1 cellular context compared by ENCODE assay signal in genomic region chr20:14984768-14985622, GRCh38.
TF ChIP-seq lines count a peak whose summit lies in the region.

No MANE protein-coding gene starts in this region.

TF ChIP-seq in HepG2, 621 proteins besides CTCF, POLR2A, EP300 and RAD21 (continued from another document and continues in another):
- TF ChIP-seq ARID5B (CRISPR knock-in tag; IDR thresholded peaks at IDR 0.05) (peak; percentile 100), EHMT2 (IDR thresholded peaks at IDR 0.05; ENCODE audit: borderline replicate concordance, low read depth, low read length) (peak; percentile 96), ZBTB20 (CRISPR knock-in tag; IDR thresholded peaks at IDR 0.05; ENCODE audit: borderline replicate concordance, low read depth) (peak; percentile 100), WIZ (CRISPR knock-in tag; IDR thresholded peaks at IDR 0.05) (peak; percentile 98), RARG (CRISPR knock-in tag; IDR thresholded peaks at IDR 0.05; ENCODE audit: low read depth) (peak; percentile 76; the same call in 1 of the 2 replicates), CREB1 (IDR thresholded peaks at IDR 0.05) (peak; percentile 56), CREB1 (CRISPR knock-in tag; IDR thresholded peaks at IDR 0.05) (peak; percentile 82), AKAP8 (CRISPR knock-in tag; IDR thresholded peaks at IDR 0.05) (peak; percentile 87; the same call in 1 of the 2 replicates), ZMAT3 (CRISPR knock-in tag; conservative IDR thresholded peaks at IDR 0.05) (peak; percentile 86), SATB2 (CRISPR knock-in tag; IDR thresholded peaks at IDR 0.05) (peak; percentile 90), ZNF558 (CRISPR knock-in tag; IDR thresholded peaks at IDR 0.05; ENCODE audit: borderline replicate concordance) (0 out of 2 replicates have a peak, but pooled peaks have one; percentile 50), ZNF605 (CRISPR knock-in tag; IDR thresholded peaks at IDR 0.05) (peak; percentile 50; the same call in 1 of the 2 replicates), ZNF749 (CRISPR knock-in tag; IDR thresholded peaks at IDR 0.05; ENCODE audit: borderline replicate concordance) (peak; percentile 72; the same call in 1 of the 2 replicates), ZNF678 (CRISPR knock-in tag; IDR thresholded peaks at IDR 0.05) (0 out of 2 replicates have a peak, but pooled peaks have one; percentile 28), SMYD3 (CRISPR knock-in tag; IDR thresholded peaks at IDR 0.05) (peak; percentile 67; the same call in 1 of the 2 replicates), LCORL (IDR thresholded peaks at IDR 0.05) (peak; percentile 98), LCORL (CRISPR knock-in tag; IDR thresholded peaks at IDR 0.05) (peak; percentile 98), SSRP1 (CRISPR knock-in tag; IDR thresholded peaks at IDR 0.05) (peak; percentile 11; the same call in 1 of the 2 replicates), RARA (CRISPR knock-in tag; IDR thresholded peaks at IDR 0.05) (peak; percentile 97), POGZ (CRISPR knock-in tag; IDR thresholded peaks at IDR 0.05) (peak; percentile 99), FOXK2 (IDR thresholded peaks at IDR 0.05) (peak; percentile 86), HNRNPH1 (optimal IDR thresholded peaks at IDR 0.05; ENCODE audit: low read depth, low read length) (no peak), IRX3 (CRISPR knock-in tag; IDR thresholded peaks at IDR 0.05; ENCODE audit: borderline replicate concordance, low read depth) (0 out of 2 replicates have a peak, but pooled peaks have one; percentile 58), NFKBIZ (CRISPR knock-in tag; IDR thresholded peaks at IDR 0.05) (peak; percentile 98), HMG20B (CRISPR knock-in tag; conservative IDR thresholded peaks at IDR 0.05) (peak; percentile 93), HDAC2 (CRISPR knock-in tag; IDR thresholded peaks at IDR 0.05) (peak; percentile 99), ZNF317 (CRISPR knock-in tag; IDR thresholded peaks at IDR 0.05) (peak; percentile 69), SNAPC2 (CRISPR knock-in tag; IDR thresholded peaks at IDR 0.05) (peak; percentile 41; the same call in 1 of the 2 replicates), JUND (CRISPR knock-in tag; IDR thresholded peaks at IDR 0.05) (peak; percentile 87; the same call in 1 of the 2 replicates), ZNF101 (CRISPR knock-in tag; IDR thresholded peaks at IDR 0.05; ENCODE audit: borderline replicate concordance, low read depth) (no peak), HMGXB4 (CRISPR knock-in tag; IDR thresholded peaks at IDR 0.05; ENCODE audit: borderline replicate concordance in 1 of 2, low read depth in 1 of 2) (peak; percentile 59 to 84; a peak in 2 of 4 replicates), MXD3 (CRISPR knock-in tag; IDR thresholded peaks at IDR 0.05) (no peak), TFAP4 (IDR thresholded peaks at IDR 0.05; ENCODE audit: borderline replicate concordance, low read depth) (peak; percentile 64; the same call in 1 of the 2 replicates), ZNF772 (CRISPR knock-in tag; IDR thresholded peaks at IDR 0.05) (peak; percentile 82), HDAC1 (CRISPR knock-in tag; IDR thresholded peaks at IDR 0.05) (peak; percentile 98), SP1 (IDR thresholded peaks at IDR 0.05) (no peak), SP1 (CRISPR knock-in tag; IDR thresholded peaks at IDR 0.05) (no peak), STAT5B (CRISPR knock-in tag; IDR thresholded peaks at IDR 0.05) (peak; percentile 41; the same call in 1 of the 2 replicates), ONECUT2 (CRISPR knock-in tag; IDR thresholded peaks at IDR 0.05) (peak; percentile 68; the same call in 1 of the 2 replicates)
- TF ChIP-seq, protein P1, sequence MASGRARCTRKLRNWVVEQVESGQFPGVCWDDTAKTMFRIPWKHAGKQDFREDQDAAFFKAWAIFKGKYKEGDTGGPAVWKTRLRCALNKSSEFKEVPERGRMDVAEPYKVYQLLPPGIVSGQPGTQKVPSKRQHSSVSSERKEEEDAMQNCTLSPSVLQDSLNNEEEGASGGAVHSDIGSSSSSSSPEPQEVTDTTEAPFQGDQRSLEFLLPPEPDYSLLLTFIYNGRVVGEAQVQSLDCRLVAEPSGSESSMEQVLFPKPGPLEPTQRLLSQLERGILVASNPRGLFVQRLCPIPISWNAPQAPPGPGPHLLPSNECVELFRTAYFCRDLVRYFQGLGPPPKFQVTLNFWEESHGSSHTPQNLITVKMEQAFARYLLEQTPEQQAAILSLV (CRISPR knock-in tag; IDR thresholded peaks at IDR 0.05; ENCODE audit: borderline replicate concordance): peak; percentile 70; the same call in 1 of the 2 replicates
- TF ChIP-seq, protein P2, sequence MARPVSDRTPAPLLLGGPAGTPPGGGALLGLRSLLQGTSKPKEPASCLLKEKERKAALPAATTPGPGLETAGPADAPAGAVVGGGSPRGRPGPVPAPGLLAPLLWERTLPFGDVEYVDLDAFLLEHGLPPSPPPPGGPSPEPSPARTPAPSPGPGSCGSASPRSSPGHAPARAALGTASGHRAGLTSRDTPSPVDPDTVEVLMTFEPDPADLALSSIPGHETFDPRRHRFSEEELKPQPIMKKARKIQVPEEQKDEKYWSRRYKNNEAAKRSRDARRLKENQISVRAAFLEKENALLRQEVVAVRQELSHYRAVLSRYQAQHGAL (CRISPR knock-in tag; IDR thresholded peaks at IDR 0.05; ENCODE audit: not compliant biosample characterization): peak; percentile 75
- TF ChIP-seq, protein P3, sequence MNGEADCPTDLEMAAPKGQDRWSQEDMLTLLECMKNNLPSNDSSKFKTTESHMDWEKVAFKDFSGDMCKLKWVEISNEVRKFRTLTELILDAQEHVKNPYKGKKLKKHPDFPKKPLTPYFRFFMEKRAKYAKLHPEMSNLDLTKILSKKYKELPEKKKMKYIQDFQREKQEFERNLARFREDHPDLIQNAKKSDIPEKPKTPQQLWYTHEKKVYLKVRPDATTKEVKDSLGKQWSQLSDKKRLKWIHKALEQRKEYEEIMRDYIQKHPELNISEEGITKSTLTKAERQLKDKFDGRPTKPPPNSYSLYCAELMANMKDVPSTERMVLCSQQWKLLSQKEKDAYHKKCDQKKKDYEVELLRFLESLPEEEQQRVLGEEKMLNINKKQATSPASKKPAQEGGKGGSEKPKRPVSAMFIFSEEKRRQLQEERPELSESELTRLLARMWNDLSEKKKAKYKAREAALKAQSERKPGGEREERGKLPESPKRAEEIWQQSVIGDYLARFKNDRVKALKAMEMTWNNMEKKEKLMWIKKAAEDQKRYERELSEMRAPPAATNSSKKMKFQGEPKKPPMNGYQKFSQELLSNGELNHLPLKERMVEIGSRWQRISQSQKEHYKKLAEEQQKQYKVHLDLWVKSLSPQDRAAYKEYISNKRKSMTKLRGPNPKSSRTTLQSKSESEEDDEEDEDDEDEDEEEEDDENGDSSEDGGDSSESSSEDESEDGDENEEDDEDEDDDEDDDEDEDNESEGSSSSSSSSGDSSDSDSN (CRISPR knock-in tag; IDR thresholded peaks at IDR 0.05): peak; percentile 73
- TF ChIP-seq, protein P4, sequence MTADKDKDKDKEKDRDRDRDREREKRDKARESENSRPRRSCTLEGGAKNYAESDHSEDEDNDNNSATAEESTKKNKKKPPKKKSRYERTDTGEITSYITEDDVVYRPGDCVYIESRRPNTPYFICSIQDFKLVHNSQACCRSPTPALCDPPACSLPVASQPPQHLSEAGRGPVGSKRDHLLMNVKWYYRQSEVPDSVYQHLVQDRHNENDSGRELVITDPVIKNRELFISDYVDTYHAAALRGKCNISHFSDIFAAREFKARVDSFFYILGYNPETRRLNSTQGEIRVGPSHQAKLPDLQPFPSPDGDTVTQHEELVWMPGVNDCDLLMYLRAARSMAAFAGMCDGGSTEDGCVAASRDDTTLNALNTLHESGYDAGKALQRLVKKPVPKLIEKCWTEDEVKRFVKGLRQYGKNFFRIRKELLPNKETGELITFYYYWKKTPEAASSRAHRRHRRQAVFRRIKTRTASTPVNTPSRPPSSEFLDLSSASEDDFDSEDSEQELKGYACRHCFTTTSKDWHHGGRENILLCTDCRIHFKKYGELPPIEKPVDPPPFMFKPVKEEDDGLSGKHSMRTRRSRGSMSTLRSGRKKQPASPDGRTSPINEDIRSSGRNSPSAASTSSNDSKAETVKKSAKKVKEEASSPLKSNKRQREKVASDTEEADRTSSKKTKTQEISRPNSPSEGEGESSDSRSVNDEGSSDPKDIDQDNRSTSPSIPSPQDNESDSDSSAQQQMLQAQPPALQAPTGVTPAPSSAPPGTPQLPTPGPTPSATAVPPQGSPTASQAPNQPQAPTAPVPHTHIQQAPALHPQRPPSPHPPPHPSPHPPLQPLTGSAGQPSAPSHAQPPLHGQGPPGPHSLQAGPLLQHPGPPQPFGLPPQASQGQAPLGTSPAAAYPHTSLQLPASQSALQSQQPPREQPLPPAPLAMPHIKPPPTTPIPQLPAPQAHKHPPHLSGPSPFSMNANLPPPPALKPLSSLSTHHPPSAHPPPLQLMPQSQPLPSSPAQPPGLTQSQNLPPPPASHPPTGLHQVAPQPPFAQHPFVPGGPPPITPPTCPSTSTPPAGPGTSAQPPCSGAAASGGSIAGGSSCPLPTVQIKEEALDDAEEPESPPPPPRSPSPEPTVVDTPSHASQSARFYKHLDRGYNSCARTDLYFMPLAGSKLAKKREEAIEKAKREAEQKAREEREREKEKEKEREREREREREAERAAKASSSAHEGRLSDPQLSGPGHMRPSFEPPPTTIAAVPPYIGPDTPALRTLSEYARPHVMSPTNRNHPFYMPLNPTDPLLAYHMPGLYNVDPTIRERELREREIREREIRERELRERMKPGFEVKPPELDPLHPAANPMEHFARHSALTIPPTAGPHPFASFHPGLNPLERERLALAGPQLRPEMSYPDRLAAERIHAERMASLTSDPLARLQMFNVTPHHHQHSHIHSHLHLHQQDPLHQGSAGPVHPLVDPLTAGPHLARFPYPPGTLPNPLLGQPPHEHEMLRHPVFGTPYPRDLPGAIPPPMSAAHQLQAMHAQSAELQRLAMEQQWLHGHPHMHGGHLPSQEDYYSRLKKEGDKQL (CRISPR knock-in tag; IDR thresholded peaks at IDR 0.05; ENCODE audit: low read depth): peak; percentile 85
- TF ChIP-seq, protein P5, sequence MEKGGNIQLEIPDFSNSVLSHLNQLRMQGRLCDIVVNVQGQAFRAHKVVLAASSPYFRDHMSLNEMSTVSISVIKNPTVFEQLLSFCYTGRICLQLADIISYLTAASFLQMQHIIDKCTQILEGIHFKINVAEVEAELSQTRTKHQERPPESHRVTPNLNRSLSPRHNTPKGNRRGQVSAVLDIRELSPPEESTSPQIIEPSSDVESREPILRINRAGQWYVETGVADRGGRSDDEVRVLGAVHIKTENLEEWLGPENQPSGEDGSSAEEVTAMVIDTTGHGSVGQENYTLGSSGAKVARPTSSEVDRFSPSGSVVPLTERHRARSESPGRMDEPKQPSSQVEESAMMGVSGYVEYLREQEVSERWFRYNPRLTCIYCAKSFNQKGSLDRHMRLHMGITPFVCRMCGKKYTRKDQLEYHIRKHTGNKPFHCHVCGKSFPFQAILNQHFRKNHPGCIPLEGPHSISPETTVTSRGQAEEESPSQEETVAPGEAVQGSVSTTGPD (CRISPR knock-in tag; IDR thresholded peaks at IDR 0.05): peak; percentile 98
- TF ChIP-seq, protein P6, sequence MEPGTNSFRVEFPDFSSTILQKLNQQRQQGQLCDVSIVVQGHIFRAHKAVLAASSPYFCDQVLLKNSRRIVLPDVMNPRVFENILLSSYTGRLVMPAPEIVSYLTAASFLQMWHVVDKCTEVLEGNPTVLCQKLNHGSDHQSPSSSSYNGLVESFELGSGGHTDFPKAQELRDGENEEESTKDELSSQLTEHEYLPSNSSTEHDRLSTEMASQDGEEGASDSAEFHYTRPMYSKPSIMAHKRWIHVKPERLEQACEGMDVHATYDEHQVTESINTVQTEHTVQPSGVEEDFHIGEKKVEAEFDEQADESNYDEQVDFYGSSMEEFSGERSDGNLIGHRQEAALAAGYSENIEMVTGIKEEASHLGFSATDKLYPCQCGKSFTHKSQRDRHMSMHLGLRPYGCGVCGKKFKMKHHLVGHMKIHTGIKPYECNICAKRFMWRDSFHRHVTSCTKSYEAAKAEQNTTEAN (CRISPR knock-in tag; conservative IDR thresholded peaks at IDR 0.05): peak; percentile 99
